Comparison of ENCODE assay signal across 11 cellular contexts in the genomic region with DNA sequence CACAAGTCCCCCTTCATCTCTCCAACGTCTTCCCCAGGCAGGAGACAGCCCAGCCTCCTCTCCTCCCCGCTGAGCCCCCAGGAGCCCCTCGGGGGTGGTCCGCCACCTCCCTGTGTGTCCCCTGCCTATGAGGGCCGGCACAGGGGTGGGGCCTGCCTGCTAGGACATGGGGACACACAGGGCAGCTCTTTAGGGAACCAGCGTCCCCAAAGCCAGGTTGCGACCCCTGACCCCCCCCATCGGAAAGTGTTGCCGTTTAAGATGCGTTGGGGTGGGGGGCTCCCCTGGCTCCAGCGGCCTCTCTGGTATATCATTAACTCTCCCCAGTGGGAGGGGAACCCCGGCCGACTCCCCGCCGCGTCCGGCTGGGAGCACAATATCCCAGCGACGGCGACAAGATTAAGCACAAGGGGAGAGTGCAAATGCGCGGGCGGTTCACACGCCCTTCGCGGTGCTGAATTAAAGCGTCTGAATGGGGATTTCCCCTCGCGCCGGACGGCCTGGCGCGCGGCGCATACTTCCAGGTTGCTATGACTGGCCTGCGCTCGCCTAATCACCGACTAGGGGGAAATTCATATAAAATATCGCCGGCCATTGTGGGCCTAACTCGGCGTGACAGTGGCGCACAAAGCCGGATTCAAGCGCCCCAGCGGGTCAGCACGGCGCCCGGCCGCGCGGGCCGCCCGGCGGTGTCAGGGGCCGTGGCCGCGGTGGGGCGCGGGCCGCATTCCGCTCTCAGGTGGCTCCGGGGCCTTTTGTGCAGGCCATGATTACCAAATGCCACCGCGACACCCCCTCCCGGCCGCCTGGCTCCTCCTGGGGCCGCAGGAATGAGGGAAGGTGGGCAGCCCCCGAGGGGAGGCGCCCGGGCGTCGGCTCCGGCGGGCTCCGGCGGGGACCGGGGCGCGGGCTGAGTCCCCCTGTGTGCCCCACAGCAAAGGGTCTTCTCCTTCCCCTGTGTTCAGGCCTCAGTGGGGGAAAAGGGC. TPM values are rescaled to one million over a fixed set of nuclear protein-coding genes. Genes with fewer than 3 reads are reported as not detected.
A peak's percentile ranks its signal among the peaks of the same experiment; 100 is the strongest.
DNase-seq lines count a peak whose midpoint lies in the region; ATAC-seq and TF ChIP-seq lines count a peak whose summit lies in the region.
"Had no signal": no experiment of that assay in that cellular context is flagged by ENCODE, and none has a peak within 500 bp of the region (broad histone marks: within the 10 kb centered on the region; RNA-seq: fewer than 3 reads in every experiment).

No MANE protein-coding gene starts in this region.

- H3K36me3 Mint-ChIP-seq in activated T-helper 17 cell treated with anti-CD3 and anti-CD28 coated beads, Interleukin-2, amount 50 U/mL, for 72 hours (ENCODE audit: low read depth) = no peaks in the 10 kb centered on the region

- peaks cover 38% of the 10 kb centered on the region for H3K27me3 ChIP-seq in kidney epithelial cell (ENCODE audit: control insufficient read depth, insufficient read depth, low read length)

- TF ChIP-seq CTCF in kidney epithelial cell (IDR thresholded peaks at IDR 0.05; ENCODE audit: insufficient read depth, low read length, poor library complexity, severe bottlenecking) = no peak

- DNase-seq in NCI-H1417 (lab: John Stamatoyannopoulos, UW) (peak in 2 of 3 experiments; percentile 13 to 37), NCI-H1417 treated with DMSO at 0.1 percent for 48 hours (lab: John Stamatoyannopoulos, UW) (no peak), kidney epithelial cell (ENCODE audit: low read depth) (no peak), NCI-H2171 treated with DMSO at 0.1 percent for 48 hours (lab: John Stamatoyannopoulos, UW) (no peak), HCEC 1CT (no peak)
- peak; percentile 26 for DNase-seq in stimulated activated CD8-positive, alpha-beta memory T cell treated with anti-CD3 and anti-CD28 coated beads, Interleukin-4, amount 100 ng/mL, for 24 hours (ENCODE audit: low read depth)

- peak; percentile 76 for ATAC-seq in HG03066 (IDR thresholded peaks at IDR 0.05; ENCODE audit: low read depth, unreplicated experiment)
- ATAC-seq in activated T-helper 17 cell treated with anti-CD3 and anti-CD28 coated beads, Interleukin-2, amount 50 U/mL, for 72 hours (replicated peaks) = peak; percentile 97

- H3K27me3 Mint-ChIP-seq in activated T-helper 17 cell treated with anti-CD3 and anti-CD28 coated beads, Interleukin-2, amount 50 U/mL, for 72 hours = peaks cover 9% of the 10 kb centered on the region

- H3K4me3 ChIP-seq in kidney epithelial cell (ENCODE audit: low read depth, low read length) = peak overlapping the region; percentile 5
- H3K4me3 ChIP-seq: A549 had no signal

- H3K36me3 ChIP-seq in kidney epithelial cell (ENCODE audit: control insufficient read depth, insufficient read depth, low read length) = no peaks in the 10 kb centered on the region

- no peak overlapping the region for H3K4me3 Mint-ChIP-seq in activated T-helper 17 cell treated with anti-CD3 and anti-CD28 coated beads, Interleukin-2, amount 50 U/mL, for 72 hours

- H3K9me3 Mint-ChIP-seq in activated T-helper 17 cell treated with anti-CD3 and anti-CD28 coated beads, Interleukin-2, amount 50 U/mL, for 72 hours = no peaks in the 10 kb centered on the region

- H3K27ac Mint-ChIP-seq in activated T-helper 17 cell treated with anti-CD3 and anti-CD28 coated beads, Interleukin-2, amount 50 U/mL, for 72 hours = no peak overlapping the region

- H3K4me1 Mint-ChIP-seq in activated T-helper 17 cell treated with anti-CD3 and anti-CD28 coated beads, Interleukin-2, amount 50 U/mL, for 72 hours = no peaks in the 10 kb centered on the region

RNA-seq across cellular contexts. Expression of a gene that starts 30.9 kb away (rescaled TPM):
- total RNA-seq in activated T-helper 17 cell treated with anti-CD3 and anti-CD28 coated beads, Interleukin-2, amount 50 U/mL, for 72 hours = not detected
- total RNA-seq in kidney epithelial cell = not detected in 2 replicates
- total RNA-seq: myocyte, SK-MEL-5 had no signal

RNA-seq across cellular contexts. Expression of a gene that starts 44.8 kb away (rescaled TPM):
- total RNA-seq in activated T-helper 17 cell treated with anti-CD3 and anti-CD28 coated beads, Interleukin-2, amount 50 U/mL, for 72 hours = 100 to 1,000 TPM; 288 to 364 TPM
- total RNA-seq in kidney epithelial cell = 479 and 548 TPM in 2 replicates

Comparison
In these comparisons a context has a peak if more than half of its experiments do, and no peak if none do; other contexts are left out.
1. DNase-seq: peak in NCI-H1417 (2 of 3) and stimulated activated CD8-positive, alpha-beta memory T cell treated with anti-CD3 and anti-CD28 coated beads, Interleukin-4, amount 100 ng/mL, for 24 hours (single experiment); none in NCI-H1417 treated with DMSO at 0.1 percent for 48 hours (single experiment), kidney epithelial cell (single experiment), NCI-H2171 treated with DMSO at 0.1 percent for 48 hours (single experiment) and HCEC 1CT (single experiment).